Comparison of ENCODE assay signal across 8 cellular contexts in the genomic region with DNA sequence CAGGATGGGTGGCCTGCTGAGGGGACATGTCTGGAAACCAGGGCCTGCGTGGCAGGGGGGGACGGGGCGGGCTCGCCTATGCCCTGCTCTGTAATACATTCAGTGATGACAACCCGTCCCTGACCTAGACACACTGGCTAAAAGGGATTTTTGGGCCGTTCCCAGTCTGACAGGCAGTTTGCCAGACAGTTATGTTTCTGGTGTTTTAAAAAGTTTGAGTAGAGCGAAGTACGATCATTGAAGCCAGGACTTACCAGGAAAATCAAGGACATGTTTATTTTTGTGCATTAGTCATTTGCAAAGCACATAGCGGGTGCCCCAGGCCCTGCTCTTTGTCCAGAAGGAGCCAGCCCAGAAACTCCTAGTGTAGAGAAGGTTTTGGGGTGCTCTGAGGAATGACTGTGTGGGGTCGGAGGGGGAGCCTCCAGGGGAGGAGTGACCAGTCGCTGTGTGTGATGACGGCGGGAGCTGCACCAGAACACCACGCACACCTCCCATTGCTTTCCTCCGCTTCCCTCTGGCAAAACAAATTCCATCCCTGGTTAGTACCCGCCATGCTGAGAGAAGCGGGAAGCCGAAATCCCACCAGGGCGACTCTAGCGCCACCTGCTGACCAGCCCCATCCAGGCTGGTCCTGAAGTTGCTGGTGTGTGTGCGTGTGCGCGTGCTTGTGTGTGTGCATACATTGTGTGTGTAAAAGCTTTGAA. TPM values are rescaled to one million over a fixed set of nuclear protein-coding genes. Genes with fewer than 3 reads are reported as not detected.
DNase-seq lines count a peak whose midpoint lies in the region; ATAC-seq and TF ChIP-seq lines count a peak whose summit lies in the region.

No MANE protein-coding gene starts in this region.

- H4K20me1 ChIP-seq in SU-DHL-6 (ENCODE audit: low read depth, low read length), result no peaks in the 10 kb centered on the region

- H3K27me3 ChIP-seq in GM06990 (replicated peaks; ENCODE audit: control insufficient read depth, insufficient read depth, low read length) (no peaks in the 10 kb centered on the region), SU-DHL-6 (ENCODE audit: low read length) (no peaks in the 10 kb centered on the region), body of pancreas (no peaks in the 10 kb centered on the region), sigmoid colon (no peaks in the 10 kb centered on the region)

- H3K79me2 ChIP-seq in SU-DHL-6 (ENCODE audit: insufficient read depth, low read length), result no peaks in the 10 kb centered on the region

- H3K36me3 ChIP-seq in GM06990 (ENCODE audit: control insufficient read depth, insufficient read depth, low read length), result no peaks in the 10 kb centered on the region
- H3K36me3 ChIP-seq in SU-DHL-6 (ENCODE audit: low read length), result no peaks in the 10 kb centered on the region
- H3K36me3 ChIP-seq in body of pancreas (replicated peaks in 1 of 2; ENCODE audit: insufficient read depth in 1 of 2, low read depth in 2 of 2), result no peaks in the 10 kb centered on the region
- peaks cover 0 to 2% (median 0%) of the 10 kb centered on the region in 4 donors for H3K36me3 ChIP-seq in sigmoid colon

- H3K4me2 ChIP-seq in SU-DHL-6 (ENCODE audit: low read depth, low read length, poor library complexity, severe bottlenecking), result no peak overlapping the region

- TF ChIP-seq CTCF in GM06990 (IDR thresholded peaks at IDR 0.05; ENCODE audit: insufficient read depth, low read length, poor library complexity, severe bottlenecking) (peak; percentile 87), SU-DHL-6 (IDR thresholded peaks at IDR 0.05; ENCODE audit: insufficient read depth, low read length, poor library complexity, severe bottlenecking) (peak; percentile 90), body of pancreas (IDR thresholded peaks at IDR 0.05) (peak; percentile 62 to 86 (median 73)), sigmoid colon (IDR thresholded peaks at IDR 0.05) (peak; percentile 93 to 98 (median 96))

- no peak overlapping the region for H2AFZ ChIP-seq in SU-DHL-6 (ENCODE audit: low read depth, low read length, severe bottlenecking)

- TF ChIP-seq POLR2A in body of pancreas (IDR thresholded peaks at IDR 0.05) (no peak), sigmoid colon (IDR thresholded peaks at IDR 0.05) (no peak)

- no peaks in the 10 kb centered on the region for H3K9me2 ChIP-seq in SU-DHL-6 (replicated peaks; ENCODE audit: insufficient read depth, low read length)

- intact Hi-C loops in body of pancreas (cut with DNase I) (loop anchor here (10.0 kb wide), 1 partner anchor 279 kb away; no protein-coding TSS in a partner anchor), sigmoid colon (cut with DNase I) (loop anchor here (1.0 to 5.0 kb wide), 3 partner anchors 112 to 284 kb away; no protein-coding TSS in a partner anchor)

- H3K9ac ChIP-seq in SU-DHL-6 (ENCODE audit: low read length), result no peak overlapping the region

- ATAC-seq in body of pancreas (peak; percentile 67), HG03521 (IDR thresholded peaks at IDR 0.05; ENCODE audit: unreplicated experiment) (no peak)

- 21 to 28% methylated on average over 22 to 23 of the region's 23 CpGs for WGBS in body of pancreas, 2 donors
- 37 to 49% methylated on average over 23 of the region's 23 CpGs for WGBS in sigmoid colon, 2 donors

- H3K4me3 ChIP-seq in GM06990 (replicated peaks; ENCODE audit: low read depth, low read length) (no peak overlapping the region), SU-DHL-6 (ENCODE audit: insufficient read depth, low read length, poor library complexity, severe bottlenecking) (no peak overlapping the region), body of pancreas (no peak overlapping the region), sigmoid colon (peak overlapping the region in 3 of 4 donors; percentile 0 to 22 (median 8))

- H3K27ac ChIP-seq in SU-DHL-6 (ENCODE audit: low read depth, low read length), result no peak overlapping the region
- peak overlapping the region; percentile 7 to 62 (median 37) for H3K27ac ChIP-seq in body of pancreas
- H3K27ac ChIP-seq in sigmoid colon, result peak overlapping the region; percentile 79 to 89 (median 84)

- DNase-seq in GM06990 (ENCODE audit: extremely low read depth, insufficient read length) (peak; percentile 50), NCI-H1048 (lab: John Stamatoyannopoulos, UW) (peak; percentile 38), body of pancreas (peak; percentile 60 to 72 (median 66)), iPS DF 19.7 (ENCODE audit: low read depth, low spot score) (peak; percentile 59), sigmoid colon (peak; percentile 90), mesenteric fat pad (ENCODE audit: low spot score) (no peak)

- no peaks in the 10 kb centered on the region for H3K9me3 ChIP-seq in SU-DHL-6 (ENCODE audit: insufficient read depth, low read length)
- no peaks in the 10 kb centered on the region for H3K9me3 ChIP-seq in body of pancreas
- H3K9me3 ChIP-seq in sigmoid colon, result no peaks in the 10 kb centered on the region

- no peaks in the 10 kb centered on the region for H3F3A ChIP-seq in SU-DHL-6 (ENCODE audit: insufficient read depth)

- peaks cover 16% of the 10 kb centered on the region for H3K4me1 ChIP-seq in body of pancreas
- H3K4me1 ChIP-seq in sigmoid colon, result peaks cover 0 to 61% (median 59%) of the 10 kb centered on the region in 4 donors

- TF ChIP-seq EP300 in sigmoid colon (IDR thresholded peaks at IDR 0.05), result no peak

RNA-seq across cellular contexts. Expression of a gene that starts 50.8 kb away (rescaled TPM):
- total RNA-seq in body of pancreas, result 100 to 1,000 TPM in 1 of 2 donors, 10 to 100 TPM in 1; 97.0 to 119 TPM
- total RNA-seq in sigmoid colon, result 100 to 1,000 TPM; 123 to 230 (median 205) TPM
- polyA plus RNA-seq in sigmoid colon, result 10 to 100 TPM in 2 of 3 donors, 1 to 10 TPM in 1; 9.0 to 43.6 (median 33.0) TPM
- 224 TPM for total RNA-seq in mesenteric fat pad

Comparison
In these comparisons a context has a peak if more than half of its experiments do, and no peak if none do; other contexts are left out.
1. H3K4me3 ChIP-seq: peak in sigmoid colon (3 of 4); none in GM06990 (single experiment), SU-DHL-6 (single experiment) and body of pancreas (0 of 2).
2. Peak in every context shown above with its lines, with median percentiles within 50 percentile points of each other: CTCF ChIP-seq.